7 cellular contexts compared by ENCODE assay signal in the genomic region with DNA sequence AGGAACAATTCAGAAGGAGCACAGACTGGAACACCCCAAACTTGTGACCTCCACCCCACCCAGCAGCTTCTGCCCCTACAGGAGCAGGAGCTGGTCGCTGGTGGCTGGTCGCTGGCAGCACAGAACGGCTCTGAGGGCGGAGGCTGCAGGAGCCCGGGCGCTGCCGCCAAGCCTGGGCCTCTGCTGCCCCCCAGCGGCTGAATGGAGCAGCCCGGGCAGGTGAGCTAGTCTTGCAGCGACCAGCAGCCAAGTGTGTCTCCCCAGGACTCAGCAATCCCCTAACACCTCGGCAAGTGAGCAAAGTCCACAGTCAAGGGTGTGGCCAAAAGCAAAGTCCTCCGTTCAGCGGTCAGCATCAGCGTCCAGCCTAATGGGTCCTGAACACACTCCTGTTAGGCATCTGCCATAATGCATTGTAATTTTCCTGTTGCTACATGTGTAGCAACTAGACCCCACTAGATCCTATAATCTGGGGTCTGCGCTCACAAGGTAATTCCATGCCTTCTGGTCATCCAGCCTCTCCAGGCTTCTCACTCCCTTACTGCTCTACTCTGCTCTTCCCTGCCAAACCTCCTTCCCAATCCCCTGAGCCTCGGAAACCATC. TPM values are rescaled to one million over a fixed set of nuclear protein-coding genes. Genes with fewer than 3 reads are reported as not detected.
DNase-seq lines count a peak whose midpoint lies in the region; TF ChIP-seq lines count a peak whose summit lies in the region.

No MANE protein-coding gene starts in this region.

- in situ Hi-C loops in GM13977 (cut with MboI; ENCODE audit: low pct_unique_long_range_greater_than_20kb, low sequenced_read_pairs, unreplicated experiment), result no loop called here

- DNase-seq in GM13977 (ENCODE audit: low spot score) (peak; percentile 91), HS-27A (ENCODE audit: low read depth) (peak; percentile 35), NOMO-1 treated with dmso at 0.1 percent for 144 hours (lab: John Stamatoyannopoulos, UW; ENCODE audit: unreplicated experiment) (peak; percentile 30), epidermal melanocyte (ENCODE audit: insufficient read length, low spot score) (peak; percentile 76), myocyte (ENCODE audit: low read depth) (peak; percentile 67)
- DNase-seq in activated CD8-positive, alpha-beta memory T cell treated with anti-CD3 and anti-CD28 coated beads, Interleukin-2, amount 50 U/mL, for 24 hours (ENCODE audit: extremely low read depth), result peak; percentile 50
- DNase-seq in stimulated activated CD8-positive, alpha-beta memory T cell treated with anti-CD3 and anti-CD28 coated beads, Interleukin-4, amount 100 ng/mL, for 4 hours (ENCODE audit: low read depth in 2 of 2, low spot score in 1 of 2), result peak; percentile 44 to 55

- TF ChIP-seq CTCF in GM13977 (IDR thresholded peaks at IDR 0.05; ENCODE audit: extremely low read depth, insufficient read depth, missing control alignments), result peak; percentile 99

RNA-seq across cellular contexts. Expression of gene GJB5, which starts 12.1 kb away (rescaled TPM):
- total RNA-seq in myocyte, result not detected in 2 replicates
- polyA plus RNA-seq in myocyte (2012), result 0.08 TPM

RNA-seq across cellular contexts. Expression of gene GJB4, which starts 16.8 kb away (rescaled TPM):
- total RNA-seq in myocyte, result not detected in 2 replicates
- not detected for polyA plus RNA-seq in myocyte (2012)

RNA-seq across cellular contexts. Expression of gene GJB3, which starts 38.2 kb away (rescaled TPM):
- total RNA-seq in myocyte, result not detected in 2 replicates
- 0.08 TPM for polyA plus RNA-seq in myocyte (2012)

RNA-seq across cellular contexts. Expression of gene GJA4, which starts 50.0 kb away (rescaled TPM):
- not detected in 2 replicates for total RNA-seq in myocyte
- 0.06 TPM for polyA plus RNA-seq in myocyte (2012)

Comparison
In these comparisons a context has a peak if more than half of its experiments do, and no peak if none do; other contexts are left out.
1. Peak in every context shown above with its lines: DNase-seq.
2. DNase-seq: peak in every context shown above with its lines; median percentile 91 in GM13977; 76 in epidermal melanocyte; 67 in myocyte; 50 in activated CD8-positive, alpha-beta memory T cell treated with anti-CD3 and anti-CD28 coated beads, Interleukin-2, amount 50 U/mL, for 24 hours; 50 in stimulated activated CD8-positive, alpha-beta memory T cell treated with anti-CD3 and anti-CD28 coated beads, Interleukin-4, amount 100 ng/mL, for 4 hours; 35 in HS-27A; 30 in NOMO-1 treated with dmso at 0.1 percent for 144 hours.